In the genomic region with DNA sequence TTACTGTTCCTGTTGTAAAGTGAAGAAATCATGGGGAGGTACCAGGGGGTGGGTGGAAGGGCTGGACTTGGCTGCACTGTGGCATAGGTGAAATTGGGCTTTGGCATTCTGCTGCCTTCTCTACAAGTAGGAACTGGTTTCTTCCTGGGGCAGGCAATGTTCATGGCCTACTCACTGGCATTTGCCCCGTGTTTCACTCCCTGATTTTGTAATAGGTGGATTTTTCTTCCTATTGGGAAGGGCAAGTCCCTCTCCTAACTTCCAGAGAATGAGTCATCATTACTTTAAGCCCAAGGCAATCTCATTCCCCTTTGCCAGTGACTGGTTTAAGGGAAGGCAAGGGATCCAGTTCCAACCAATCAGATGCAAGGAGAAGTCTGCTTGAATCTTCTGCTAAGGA, we compare ENCODE assay signal across 21 cellular contexts.
DNase-seq lines count a peak whose midpoint lies in the region; ATAC-seq, FAIRE-seq and TF ChIP-seq lines count a peak whose summit lies in the region.
"Had no signal": no experiment of that assay in that cellular context is flagged by ENCODE, and none has a peak within 500 bp of the region (broad histone marks: within the 10 kb centered on the region; RNA-seq: fewer than 3 reads in every experiment).

No MANE protein-coding gene starts in this region.

- no peak for TF ChIP-seq POLR2A in prostate gland (IDR thresholded peaks at IDR 0.05)
- no peak for TF ChIP-seq POLR2A in transverse colon (IDR thresholded peaks at IDR 0.05)
- TF ChIP-seq POLR2A in GM12891 (IDR thresholded peaks at IDR 0.05; ENCODE audit: low read depth, low read length): no peak

- intact Hi-C loops in prostate gland (cut with DNase I): no loop called here
- intact Hi-C loops in transverse colon (cut with DNase I; ENCODE audit: low total_unique reads): no loop called here

- no peaks in the 10 kb centered on the region for H3K9me3 ChIP-seq in prostate gland
- H3K9me3 ChIP-seq in transverse colon: peaks cover 0 to 1% of the 10 kb centered on the region in 2 donors
- H3K9me3 ChIP-seq: adrenal gland, tibial artery had no signal

- in situ Hi-C loops in transverse colon (cut with MboI; ENCODE audit: low pct_ligation_motif_present in 1 of 4, low pct_unique_long_range_greater_than_20kb in 1 of 4, low sequenced_read_pairs in 3 of 4): no loop called here

- H3K27ac ChIP-seq in prostate gland (no peak overlapping the region), transverse colon (no peak overlapping the region)
- H3K27ac ChIP-seq: adrenal gland, Peyer's patch, tibial artery had no signal

- 33% methylated on average over 1 of the region's 1 CpG for WGBS in prostate gland
- WGBS in transverse colon (ENCODE audit: low coverage in 1 of 2), 2 donors: 67% methylated on average over 1 of the region's 1 CpG; no CpG with 5 or more reads in 1 of the 2 donors

- H3K36me3 ChIP-seq in prostate gland (no peaks in the 10 kb centered on the region), transverse colon (no peaks in the 10 kb centered on the region)
- H3K36me3 ChIP-seq: adrenal gland, Peyer's patch, tibial artery had no signal

- H3K4me1 ChIP-seq in prostate gland (replicated peaks): no peaks in the 10 kb centered on the region
- no peaks in the 10 kb centered on the region for H3K4me1 ChIP-seq in transverse colon
- H3K4me1 ChIP-seq: adrenal gland, Peyer's patch had no signal

- H3K27me3 ChIP-seq in prostate gland (replicated peaks; ENCODE audit: insufficient read depth) (no peaks in the 10 kb centered on the region), transverse colon (no peaks in the 10 kb centered on the region)
- H3K27me3 ChIP-seq: adrenal gland, Peyer's patch, tibial artery had no signal

- ATAC-seq in esophagus mucosa: peak; percentile 93
- ATAC-seq: left colon had no signal

- no peak for TF ChIP-seq EP300 in transverse colon (IDR thresholded peaks at IDR 0.05; ENCODE audit: low read depth)

- TF ChIP-seq CTCF in prostate gland (IDR thresholded peaks at IDR 0.05): no peak
- TF ChIP-seq CTCF in transverse colon (IDR thresholded peaks at IDR 0.05): no peak

- FAIRE-seq in GM12891 (lab: Jason Lieb, UNC): no peak

- DNase-seq in HCEC 1CT: peak; percentile 30
- DNase-seq in RPMI7951 (ENCODE audit: low read depth): peak; percentile 67
- peak; percentile 32 for DNase-seq in prostate gland (ENCODE audit: low spot score)
- DNase-seq in NCI-H1930 (lab: John Stamatoyannopoulos, UW): no peak
- no peak for DNase-seq in NCI-H1436 (lab: John Stamatoyannopoulos, UW)
- DNase-seq in transverse colon: no peak
- DNase-seq in GM12891 (ENCODE audit: insufficient read length, low spot score): no peak
- DNase-seq: activated CD4-positive, alpha-beta memory T cell treated with anti-CD3 and anti-CD28 coated beads, Interleukin-2, amount 10 ng/mL, durations not matched to agents 7 days and 5 days; activated CD4-positive, CD25-positive, alpha-beta regulatory T cell; activated gamma-delta T cell treated with Interleukin-2 at 50 U/mL for 16 hours; adrenal gland; DMS79; left colon; NCI-H1092; NCI-H2081; NCI-H446; Peyer's patch; stimulated activated CD4-positive, alpha-beta T cell treated with anti-CD3 and anti-CD28 coated beads, Interleukin-4, amount 100 ng/mL, for 1 hour; T1000; tibial artery had no signal

- no peak overlapping the region for H3K4me3 ChIP-seq in prostate gland
- H3K4me3 ChIP-seq in transverse colon: no peak overlapping the region
- H3K4me3 ChIP-seq: adrenal gland, Peyer's patch, tibial artery had no signal

TF ChIP-seq in GM12891, 5 proteins besides CTCF, POLR2A, EP300 and RAD21:
- TF ChIP-seq PAX5 (IDR thresholded peaks at IDR 0.05; ENCODE audit: insufficient read depth, low read length, severe bottlenecking) (no peak), POLR2AphosphoS5 (IDR thresholded peaks at IDR 0.05; ENCODE audit: low read depth, low read length) (no peak), SPI1 (IDR thresholded peaks at IDR 0.05; ENCODE audit: low read depth, low read length) (no peak), POU2F2 (IDR thresholded peaks at IDR 0.05; ENCODE audit: low read depth, low read length) (no peak), TAF1 (IDR thresholded peaks at IDR 0.05; ENCODE audit: low read depth, low read length) (no peak)
TF ChIP-seq in GM12891: peak in this region for 0.

Comparison
In these comparisons a context has a peak if more than half of its experiments do, and no peak if none do; other contexts are left out.
1. DNase-seq: peak in HCEC 1CT (single experiment), RPMI7951 (single experiment) and prostate gland (single experiment); none in NCI-H1930 (0 of 2), NCI-H1436 (single experiment), transverse colon (single experiment) and GM12891 (single experiment).